In the genomic region with DNA sequence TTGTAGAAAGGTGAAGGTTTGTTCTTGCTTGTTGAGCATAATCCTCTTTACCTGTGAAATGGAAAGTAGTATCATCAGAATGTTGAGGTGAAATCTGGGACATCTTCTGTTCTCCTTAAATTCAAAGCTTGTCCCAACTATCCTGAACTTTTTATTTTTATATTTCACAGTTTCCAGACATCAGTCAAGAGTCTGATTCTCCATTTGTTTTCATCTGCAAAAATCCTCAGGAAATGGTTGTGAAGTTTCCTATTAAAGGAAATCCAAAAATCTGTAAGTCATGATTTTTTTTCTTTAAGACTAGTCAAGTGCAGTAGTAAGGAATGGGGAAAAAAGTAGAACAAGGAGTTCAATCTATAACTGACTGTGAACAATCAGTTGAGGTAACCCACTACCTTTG, we compare ENCODE assay signal across 15 cellular contexts. TPM values are rescaled to one million over a fixed set of nuclear protein-coding genes. Genes with fewer than 3 reads are reported as not detected.
DNase-seq lines count a peak whose midpoint lies in the region; ATAC-seq and TF ChIP-seq lines count a peak whose summit lies in the region.
"Had no signal": no experiment of that assay in that cellular context is flagged by ENCODE, and none has a peak within 500 bp of the region (broad histone marks: within the 10 kb centered on the region; RNA-seq: fewer than 3 reads in every experiment).

No MANE protein-coding gene starts in this region.

- H3K4me2 ChIP-seq in hepatocyte = peak overlapping the region; percentile 40

- peak overlapping the region; percentile 77 for H3K4me3 Mint-ChIP-seq in stimulated activated naive CD8-positive, alpha-beta T cell treated with anti-CD3 and anti-CD28 coated beads, Interleukin-15, Interleukin-2, amounts not matched to agents 100 ng/mL and 50 ng/mL, for 24 hours
- H3K4me3 Mint-ChIP-seq in activated CD8-positive, alpha-beta T cell treated with anti-CD3 and anti-CD28 coated beads for 36 hours = peak overlapping the region; percentile 68

- H3K9me2 ChIP-seq in hepatocyte (replicated peaks; ENCODE audit: insufficient read depth) = no peaks in the 10 kb centered on the region

- no peak for DNase-seq in stimulated activated naive CD8-positive, alpha-beta T cell treated with anti-CD3 and anti-CD28 coated beads, Interleukin-15, Interleukin-2, amounts not matched to agents 100 U/mL and 50 U/mL, for 24 hours
- no peak for DNase-seq in activated CD8-positive, alpha-beta T cell treated with anti-CD3 and anti-CD28 coated beads for 36 hours
- no peak for DNase-seq in hepatocyte (ENCODE audit: low spot score)
- no peak for DNase-seq in NCI-H128 (lab: John Stamatoyannopoulos, UW; ENCODE audit: unreplicated experiment)
- DNase-seq in LoVo (ENCODE audit: low spot score) = no peak
- DNase-seq in activated gamma-delta T cell (lab: John Stamatoyannopoulos, UW) = no peak
- DNase-seq: BE2C; DMS79 treated with DMSO at 0.1 percent for 48 hours; gastrocnemius medialis; midbrain; NK-92 treated with Interleukin-12 subunit alpha and Interleukin-12 subunit beta, amount 100 ng/mL, for 24 hours; stimulated activated CD8-positive, alpha-beta memory T cell treated with anti-CD3 and anti-CD28 coated beads, Interleukin-4, amount 100 ng/mL, for 48 hours had no signal

- POLR2A ChIA-PET in activated CD8-positive, alpha-beta T cell treated with anti-CD3 and anti-CD28 coated beads for 36 hours (lab: Charles Lee) = interaction anchor here (1.2 to 1.4 kb wide), 3 partner anchors 13 to 16 kb away, joined by 3 to 5 read pairs (median 4); no protein-coding TSS in a partner anchor

- H3K27ac Mint-ChIP-seq in stimulated activated naive CD8-positive, alpha-beta T cell treated with anti-CD3 and anti-CD28 coated beads, Interleukin-15, Interleukin-2, amounts not matched to agents 100 ng/mL and 50 ng/mL, for 24 hours = peak overlapping the region; percentile 98
- peak overlapping the region; percentile 97 for H3K27ac Mint-ChIP-seq in activated CD8-positive, alpha-beta T cell treated with anti-CD3 and anti-CD28 coated beads for 36 hours

- no peak for TF ChIP-seq CTCF in activated CD8-positive, alpha-beta T cell treated with anti-CD3 and anti-CD28 coated beads for 36 hours (IDR thresholded peaks at IDR 0.05)
- TF ChIP-seq CTCF in hepatocyte (IDR thresholded peaks at IDR 0.05; ENCODE audit: poor library complexity) = no peak

- no peaks in the 10 kb centered on the region for H3K79me2 ChIP-seq in hepatocyte

- H3K27me3 ChIP-seq in hepatocyte = no peaks in the 10 kb centered on the region
- H3K27me3 ChIP-seq: BE2C, gastrocnemius medialis had no signal

- H3K27ac ChIP-seq in hepatocyte = peak overlapping the region; percentile 80
- H3K27ac ChIP-seq: gastrocnemius medialis had no signal

- no peaks in the 10 kb centered on the region for H4K20me1 ChIP-seq in hepatocyte (ENCODE audit: insufficient read depth, poor library complexity, severe bottlenecking)

- no peaks in the 10 kb centered on the region for H3K27me3 Mint-ChIP-seq in stimulated activated naive CD8-positive, alpha-beta T cell treated with anti-CD3 and anti-CD28 coated beads, Interleukin-15, Interleukin-2, amounts not matched to agents 100 ng/mL and 50 ng/mL, for 24 hours
- no peaks in the 10 kb centered on the region for H3K27me3 Mint-ChIP-seq in activated CD8-positive, alpha-beta T cell treated with anti-CD3 and anti-CD28 coated beads for 36 hours

- peaks cover 27% of the 10 kb centered on the region for H3K36me3 Mint-ChIP-seq in stimulated activated naive CD8-positive, alpha-beta T cell treated with anti-CD3 and anti-CD28 coated beads, Interleukin-15, Interleukin-2, amounts not matched to agents 100 ng/mL and 50 ng/mL, for 24 hours (ENCODE audit: low read depth)
- H3K36me3 Mint-ChIP-seq in activated CD8-positive, alpha-beta T cell treated with anti-CD3 and anti-CD28 coated beads for 36 hours (ENCODE audit: low read depth) = peaks cover 19% of the 10 kb centered on the region

- no peaks in the 10 kb centered on the region for H3K36me3 ChIP-seq in hepatocyte (replicated peaks; ENCODE audit: insufficient read depth, low read depth)
- H3K36me3 ChIP-seq: BE2C, prostate gland had no signal

- H3K9me3 ChIP-seq in hepatocyte (ENCODE audit: low read depth) = no peaks in the 10 kb centered on the region
- H3K9me3 ChIP-seq: BE2C, gastrocnemius medialis, prostate gland had no signal

- intact Hi-C loops in activated CD8-positive, alpha-beta T cell treated with anti-CD3 and anti-CD28 coated beads for 36 hours (cut with micrococcal nuclease) = loop anchor here (10.0 kb wide), 1 partner anchor 190 kb away; no protein-coding TSS in a partner anchor

- no peak overlapping the region for H2AFZ ChIP-seq in hepatocyte

- peaks cover 16% of the 10 kb centered on the region for H3K4me1 ChIP-seq in hepatocyte (ENCODE audit: insufficient read depth)
- H3K4me1 ChIP-seq: BE2C had no signal

- H3K9me3 Mint-ChIP-seq in stimulated activated naive CD8-positive, alpha-beta T cell treated with anti-CD3 and anti-CD28 coated beads, Interleukin-15, Interleukin-2, amounts not matched to agents 100 ng/mL and 50 ng/mL, for 24 hours = no peaks in the 10 kb centered on the region
- no peaks in the 10 kb centered on the region for H3K9me3 Mint-ChIP-seq in activated CD8-positive, alpha-beta T cell treated with anti-CD3 and anti-CD28 coated beads for 36 hours

- CTCF ChIA-PET in activated CD8-positive, alpha-beta T cell treated with anti-CD3 and anti-CD28 coated beads for 36 hours (lab: Charles Lee) = interaction anchor here (0.9 to 1.8 kb wide), 3 partner anchors 13 to 209 kb away, joined by 3 to 4 read pairs (median 4); partner anchors contain the start of gene ZNF609

- H3K4me1 Mint-ChIP-seq in stimulated activated naive CD8-positive, alpha-beta T cell treated with anti-CD3 and anti-CD28 coated beads, Interleukin-15, Interleukin-2, amounts not matched to agents 100 ng/mL and 50 ng/mL, for 24 hours (ENCODE audit: low read depth) = peaks cover 61% of the 10 kb centered on the region
- H3K4me1 Mint-ChIP-seq in activated CD8-positive, alpha-beta T cell treated with anti-CD3 and anti-CD28 coated beads for 36 hours (ENCODE audit: low read depth) = peaks cover 48% of the 10 kb centered on the region

- H3K4me3 ChIP-seq in hepatocyte = no peak overlapping the region
- H3K4me3 ChIP-seq: gastrocnemius medialis, prostate gland had no signal

- ATAC-seq in stimulated activated naive CD8-positive, alpha-beta T cell treated with anti-CD3 and anti-CD28 coated beads, Interleukin-15, Interleukin-2, amounts not matched to agents 100 U/mL and 50 U/mL, for 24 hours = no peak
- no peak for ATAC-seq in activated CD8-positive, alpha-beta T cell treated with anti-CD3 and anti-CD28 coated beads for 36 hours
- no peak for ATAC-seq in GM21367 (IDR thresholded peaks at IDR 0.05; ENCODE audit: unreplicated experiment)
- ATAC-seq: gastrocnemius medialis had no signal

RNA-seq across cellular contexts. Expression of gene ZNF609, which starts 15.5 kb away (rescaled TPM):
- 10 to 100 TPM; 37.2 to 39.6 TPM for total RNA-seq in activated CD8-positive, alpha-beta T cell treated with anti-CD3 and anti-CD28 coated beads for 36 hours
- total RNA-seq in hepatocyte = 21.3 and 23.0 TPM in 2 replicates
- polyA plus RNA-seq in hepatocyte = 12.5 and 14.3 TPM in 2 replicates

RNA-seq across cellular contexts. Expression of gene TRIP4, which starts 57.2 kb away (rescaled TPM):
- 10 to 100 TPM; 15.9 to 17.3 TPM for total RNA-seq in activated CD8-positive, alpha-beta T cell treated with anti-CD3 and anti-CD28 coated beads for 36 hours
- 13.9 and 15.6 TPM in 2 replicates for total RNA-seq in hepatocyte
- polyA plus RNA-seq in hepatocyte = 29.4 and 30.6 TPM in 2 replicates
